Comparison of ENCODE assay signal across 9 cellular contexts in genomic region chr11:68766786-68767185, GRCh38. TPM values are rescaled to one million over a fixed set of nuclear protein-coding genes. Genes with fewer than 3 reads are reported as not detected.
"Had no signal": no experiment of that assay in that cellular context is flagged by ENCODE, and none has a peak within 500 bp of the region (broad histone marks: within the 10 kb centered on the region; RNA-seq: fewer than 3 reads in every experiment).

No MANE protein-coding gene starts in this region.

- H3K27ac Mint-ChIP-seq: HFFc6, IgD-negative memory B cell had no signal

- H3K9me3 ChIP-seq: HAP-1 had no signal

- H3K4me3 Mint-ChIP-seq: HFFc6, IgD-negative memory B cell had no signal

- H3K27me3 Mint-ChIP-seq: IgD-negative memory B cell had no signal

- H3K4me3 ChIP-seq: GM23248, HAP-1 had no signal

- ATAC-seq: HCT116, HepG2 had no signal

- H3K27ac ChIP-seq: GM23248, HL-60 had no signal

- H3K9me3 Mint-ChIP-seq: HFFc6, IgD-negative memory B cell had no signal

- H3K4me1 ChIP-seq: HAP-1 had no signal

- H3K9ac ChIP-seq: GM23248 had no signal

- DNase-seq: GM23248, GOT3, H7, HFFc6 had no signal

RNA-seq across cellular contexts. Expression of gene TESMIN, which starts 15.5 kb away (rescaled TPM):
- total RNA-seq: GM23248 had no signal
